Comparison of ENCODE assay signal across 8 cellular contexts in genomic region chr1:67500413-67500959, GRCh38.
DNase-seq lines count a peak whose midpoint lies in the region; ATAC-seq and TF ChIP-seq lines count a peak whose summit lies in the region.

No MANE protein-coding gene starts in this region.

- no peaks in the 10 kb centered on the region for H3K36me3 Mint-ChIP-seq in activated T-cell treated with anti-CD3 and anti-CD28 coated beads, Interleukin-2, amount 50 U/mL, for 4 hours (ENCODE audit: insufficient read depth)
- H3K36me3 Mint-ChIP-seq in nephron progenitor cell (ENCODE audit: low read depth): no peaks in the 10 kb centered on the region

- H3K27me3 Mint-ChIP-seq in activated T-cell treated with anti-CD3 and anti-CD28 coated beads, Interleukin-2, amount 50 U/mL, for 4 hours (ENCODE audit: low read depth): peaks cover 4% of the 10 kb centered on the region
- H3K27me3 Mint-ChIP-seq in nephron progenitor cell (ENCODE audit: low read depth, poor library complexity): peaks cover 11% of the 10 kb centered on the region

- H3K4me1 ChIP-seq in Panc1 (ENCODE audit: control insufficient read depth, insufficient read depth, low read length): no peaks in the 10 kb centered on the region

- H3K36me3 ChIP-seq in Panc1 (ENCODE audit: control insufficient read depth, insufficient read depth, low read length): no peaks in the 10 kb centered on the region

- H3K4me1 Mint-ChIP-seq in activated T-cell treated with anti-CD3 and anti-CD28 coated beads, Interleukin-2, amount 50 U/mL, for 4 hours (ENCODE audit: low read depth): peaks cover 2% of the 10 kb centered on the region
- no peaks in the 10 kb centered on the region for H3K4me1 Mint-ChIP-seq in nephron progenitor cell

- POLR2A ChIA-PET in Panc1 (lab: Charles Lee): no interaction called here

- H3K4me3 Mint-ChIP-seq in activated T-cell treated with anti-CD3 and anti-CD28 coated beads, Interleukin-2, amount 50 U/mL, for 4 hours: no peak overlapping the region
- H3K4me3 Mint-ChIP-seq in nephron progenitor cell: peak overlapping the region; percentile 41

- DNase-seq in ELR (ENCODE audit: low read depth): peak; percentile 88
- peak; percentile 89 for DNase-seq in H4 (ENCODE audit: low spot score)
- DNase-seq in Kasumi-1 (lab: John Stamatoyannopoulos, UW): peak; percentile 73 to 81
- peak; percentile 57 for DNase-seq in Panc1 (ENCODE audit: low read depth, low spot score)
- peak; percentile 83 for DNase-seq in activated T-cell treated with anti-CD3 and anti-CD28 coated beads, Interleukin-2, amount 50 U/mL, for 4 hours
- DNase-seq in fibroblast of mammary gland (ENCODE audit: low read depth): peak; percentile 80
- peak; percentile 90 for DNase-seq in nephron progenitor cell
- peak; percentile 89 for DNase-seq in stimulated activated naive CD8-positive, alpha-beta T cell treated with anti-CD3 and anti-CD28 coated beads, Interleukin-15, Interleukin-2, amounts not matched to agents 100 U/mL and 50 U/mL, for 24 hours

- H3K9me3 ChIP-seq in Panc1 (ENCODE audit: control insufficient read depth, insufficient read depth, low read depth, low read length): no peaks in the 10 kb centered on the region

- in situ Hi-C loops in Panc1 (cut with HindIII; ENCODE audit: low pct_unique_long_range_greater_than_20kb, low sequenced_read_pairs): no loop called here

- intact Hi-C loops in Panc1 (cut with micrococcal nuclease; ENCODE audit: unreplicated experiment): loop anchor here (2.0 to 10.0 kb wide), 5 partner anchors 68 to 506 kb away; partner anchors contain the start of gene SERBP1

- H3K27me3 ChIP-seq in Panc1 (ENCODE audit: control insufficient read depth, insufficient read depth, low read length): no peaks in the 10 kb centered on the region; the same call in 1 of the 2 replicates

- no TSS peak for BruUV-seq in Panc1 (replicated peaks; lab: Mats Ljungman, UMichigan)

- H3K9me3 Mint-ChIP-seq in activated T-cell treated with anti-CD3 and anti-CD28 coated beads, Interleukin-2, amount 50 U/mL, for 4 hours: no peaks in the 10 kb centered on the region
- peaks cover 4% of the 10 kb centered on the region for H3K9me3 Mint-ChIP-seq in nephron progenitor cell

- CTCF ChIA-PET in Panc1 (lab: Charles Lee): interaction anchor here (0.6 to 2.1 kb wide), 7 partner anchors 75 to 442 kb away, joined by 3 to 12 read pairs (median 5); no protein-coding TSS in a partner anchor

- no peak overlapping the region for H3K27ac ChIP-seq in Panc1 (ENCODE audit: low read length)

- TF ChIP-seq CTCF in Panc1 (IDR thresholded peaks at IDR 0.05) (peak; percentile 98), fibroblast of mammary gland (conservative IDR thresholded peaks at IDR 0.05; ENCODE audit: control insufficient read depth, insufficient read depth, low read depth, low read length) (peak; percentile 99), nephron progenitor cell (IDR thresholded peaks at IDR 0.05) (peak; percentile 99)

- ATAC-seq in Panc1: peak; percentile 99
- ATAC-seq in activated T-cell treated with anti-CD3 and anti-CD28 coated beads, Interleukin-2, amount 50 U/mL, for 4 hours: peak; percentile 99 to 100
- ATAC-seq in stimulated activated naive CD8-positive, alpha-beta T cell treated with anti-CD3 and anti-CD28 coated beads, Interleukin-15, Interleukin-2, amounts not matched to agents 100 U/mL and 50 U/mL, for 24 hours: peak; percentile 97

- H3K27ac Mint-ChIP-seq in nephron progenitor cell: no peak overlapping the region

- H3K4me3 ChIP-seq in Panc1 (ENCODE audit: low read depth in 2 of 2, low read length in 2 of 2) (no peak overlapping the region), fibroblast of mammary gland (ENCODE audit: control insufficient read depth, low read depth, low read length) (no peak overlapping the region)
